Comparison of ENCODE assay signal across 1 cellular context in the genomic region with DNA sequence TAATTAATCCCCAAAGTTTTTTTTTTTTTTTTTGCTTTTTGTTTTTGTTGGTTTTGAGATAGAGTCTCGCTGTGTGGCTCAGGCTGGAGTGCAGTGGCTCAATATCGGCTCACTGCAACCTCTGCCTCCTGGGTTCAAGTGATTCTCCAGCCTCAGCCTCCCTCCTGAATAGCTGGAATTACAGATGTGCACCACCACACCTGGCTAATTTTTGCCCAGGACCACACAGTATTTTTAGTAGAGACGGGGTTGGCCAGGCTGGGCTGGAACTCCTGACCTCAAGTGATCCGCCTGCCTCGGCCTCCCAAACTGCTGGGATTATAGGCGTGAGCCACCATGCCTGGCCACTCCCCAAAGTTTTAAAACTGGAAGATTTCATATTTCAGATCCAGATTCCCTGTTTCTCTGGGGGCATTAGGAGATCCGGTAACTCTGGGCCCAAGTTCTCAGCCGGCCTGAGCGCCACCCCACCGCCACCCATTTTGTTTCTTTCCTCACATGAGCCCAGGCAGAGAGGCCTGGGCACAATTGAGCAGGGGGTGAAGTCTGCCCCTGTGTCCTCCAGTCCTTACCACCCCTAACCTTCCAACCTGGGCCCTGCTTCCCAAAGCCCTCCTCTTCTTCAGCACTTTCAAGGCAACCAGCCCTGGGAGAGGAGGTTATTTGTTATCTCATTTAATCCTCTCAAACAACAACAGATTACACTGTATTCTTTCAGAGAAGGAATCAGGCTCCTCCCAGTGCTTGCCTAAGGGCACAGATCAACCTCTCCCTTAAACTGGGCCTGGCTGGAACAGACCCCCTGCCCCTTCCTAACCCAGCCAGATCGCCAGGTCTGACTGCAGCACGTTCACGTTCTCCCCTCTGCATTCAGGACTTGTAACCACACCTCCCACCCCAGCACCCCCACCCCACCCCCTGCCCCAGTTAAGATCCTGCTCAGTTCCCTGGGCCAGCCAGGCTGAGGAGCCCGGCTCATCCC.
TF ChIP-seq lines count a peak whose summit lies in the region.

No MANE protein-coding gene starts in this region.

TF ChIP-seq in HCT116, 20 proteins besides CTCF, POLR2A, EP300 and RAD21 (continued from another document):
- TF ChIP-seq, protein P1, sequence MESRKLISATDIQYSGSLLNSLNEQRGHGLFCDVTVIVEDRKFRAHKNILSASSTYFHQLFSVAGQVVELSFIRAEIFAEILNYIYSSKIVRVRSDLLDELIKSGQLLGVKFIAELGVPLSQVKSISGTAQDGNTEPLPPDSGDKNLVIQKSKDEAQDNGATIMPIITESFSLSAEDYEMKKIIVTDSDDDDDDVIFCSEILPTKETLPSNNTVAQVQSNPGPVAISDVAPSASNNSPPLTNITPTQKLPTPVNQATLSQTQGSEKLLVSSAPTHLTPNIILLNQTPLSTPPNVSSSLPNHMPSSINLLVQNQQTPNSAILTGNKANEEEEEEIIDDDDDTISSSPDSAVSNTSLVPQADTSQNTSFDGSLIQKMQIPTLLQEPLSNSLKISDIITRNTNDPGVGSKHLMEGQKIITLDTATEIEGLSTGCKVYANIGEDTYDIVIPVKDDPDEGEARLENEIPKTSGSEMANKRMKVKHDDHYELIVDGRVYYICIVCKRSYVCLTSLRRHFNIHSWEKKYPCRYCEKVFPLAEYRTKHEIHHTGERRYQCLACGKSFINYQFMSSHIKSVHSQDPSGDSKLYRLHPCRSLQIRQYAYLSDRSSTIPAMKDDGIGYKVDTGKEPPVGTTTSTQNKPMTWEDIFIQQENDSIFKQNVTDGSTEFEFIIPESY (IDR thresholded peaks at IDR 0.05; ENCODE audit: extremely low read depth, insufficient replicate concordance, low read length) = no peak
- TF ChIP-seq, protein P2, sequence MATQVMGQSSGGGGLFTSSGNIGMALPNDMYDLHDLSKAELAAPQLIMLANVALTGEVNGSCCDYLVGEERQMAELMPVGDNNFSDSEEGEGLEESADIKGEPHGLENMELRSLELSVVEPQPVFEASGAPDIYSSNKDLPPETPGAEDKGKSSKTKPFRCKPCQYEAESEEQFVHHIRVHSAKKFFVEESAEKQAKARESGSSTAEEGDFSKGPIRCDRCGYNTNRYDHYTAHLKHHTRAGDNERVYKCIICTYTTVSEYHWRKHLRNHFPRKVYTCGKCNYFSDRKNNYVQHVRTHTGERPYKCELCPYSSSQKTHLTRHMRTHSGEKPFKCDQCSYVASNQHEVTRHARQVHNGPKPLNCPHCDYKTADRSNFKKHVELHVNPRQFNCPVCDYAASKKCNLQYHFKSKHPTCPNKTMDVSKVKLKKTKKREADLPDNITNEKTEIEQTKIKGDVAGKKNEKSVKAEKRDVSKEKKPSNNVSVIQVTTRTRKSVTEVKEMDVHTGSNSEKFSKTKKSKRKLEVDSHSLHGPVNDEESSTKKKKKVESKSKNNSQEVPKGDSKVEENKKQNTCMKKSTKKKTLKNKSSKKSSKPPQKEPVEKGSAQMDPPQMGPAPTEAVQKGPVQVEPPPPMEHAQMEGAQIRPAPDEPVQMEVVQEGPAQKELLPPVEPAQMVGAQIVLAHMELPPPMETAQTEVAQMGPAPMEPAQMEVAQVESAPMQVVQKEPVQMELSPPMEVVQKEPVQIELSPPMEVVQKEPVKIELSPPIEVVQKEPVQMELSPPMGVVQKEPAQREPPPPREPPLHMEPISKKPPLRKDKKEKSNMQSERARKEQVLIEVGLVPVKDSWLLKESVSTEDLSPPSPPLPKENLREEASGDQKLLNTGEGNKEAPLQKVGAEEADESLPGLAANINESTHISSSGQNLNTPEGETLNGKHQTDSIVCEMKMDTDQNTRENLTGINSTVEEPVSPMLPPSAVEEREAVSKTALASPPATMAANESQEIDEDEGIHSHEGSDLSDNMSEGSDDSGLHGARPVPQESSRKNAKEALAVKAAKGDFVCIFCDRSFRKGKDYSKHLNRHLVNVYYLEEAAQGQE (IDR thresholded peaks at IDR 0.05; ENCODE audit: low read depth) = no peak
- TF ChIP-seq EZH2phosphoT487 (IDR thresholded peaks at IDR 0.05; ENCODE audit: borderline replicate concordance) (no peak), CEBPB (IDR thresholded peaks at IDR 0.05; ENCODE audit: low read depth) (no peak), FOSL1 (IDR thresholded peaks at IDR 0.05; ENCODE audit: low read depth) (no peak), EGR1 (IDR thresholded peaks at IDR 0.05; ENCODE audit: low read depth) (no peak), SIN3A (IDR thresholded peaks at IDR 0.05; ENCODE audit: low read depth) (no peak), ELF1 (IDR thresholded peaks at IDR 0.05; ENCODE audit: borderline replicate concordance, low read depth) (no peak), EZH2 (IDR thresholded peaks at IDR 0.05) (no peak), SP1 (IDR thresholded peaks at IDR 0.05; ENCODE audit: low read depth) (no peak), YY1 (IDR thresholded peaks at IDR 0.05; ENCODE audit: extremely low read depth, insufficient replicate concordance, low read depth, low read length) (no peak)
- TF ChIP-seq, protein P3, sequence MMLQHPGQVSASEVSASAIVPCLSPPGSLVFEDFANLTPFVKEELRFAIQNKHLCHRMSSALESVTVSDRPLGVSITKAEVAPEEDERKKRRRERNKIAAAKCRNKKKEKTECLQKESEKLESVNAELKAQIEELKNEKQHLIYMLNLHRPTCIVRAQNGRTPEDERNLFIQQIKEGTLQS (IDR thresholded peaks at IDR 0.05) = no peak
TF ChIP-seq in HCT116: peak in this region for 0.
